Comparison of ENCODE assay signal across 1 cellular context in the genomic region with DNA sequence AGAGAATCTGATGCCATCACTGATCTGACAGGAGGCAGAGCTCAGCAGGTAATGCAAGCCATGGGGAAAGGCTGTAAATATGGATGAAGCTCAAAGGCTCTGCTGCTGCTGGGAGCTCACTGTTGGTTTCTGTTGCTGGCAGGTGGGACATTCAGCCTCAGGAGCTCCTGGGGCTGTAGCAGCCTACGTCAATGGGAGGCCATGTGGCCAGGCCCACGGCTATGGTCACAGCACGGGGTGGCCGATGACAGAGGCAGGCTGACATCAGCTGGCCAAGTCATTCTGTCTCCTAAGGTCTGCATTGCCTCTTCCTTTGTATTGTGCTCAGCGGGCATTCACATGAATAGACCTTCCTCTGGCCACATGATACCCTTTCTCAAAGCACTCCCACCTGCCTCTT.
TF ChIP-seq lines count a peak whose summit lies in the region.

No MANE protein-coding gene starts in this region.

TF ChIP-seq in GM23338, 12 proteins besides CTCF, POLR2A, EP300 and RAD21 (continued from another document):
- TF ChIP-seq, protein P1, sequence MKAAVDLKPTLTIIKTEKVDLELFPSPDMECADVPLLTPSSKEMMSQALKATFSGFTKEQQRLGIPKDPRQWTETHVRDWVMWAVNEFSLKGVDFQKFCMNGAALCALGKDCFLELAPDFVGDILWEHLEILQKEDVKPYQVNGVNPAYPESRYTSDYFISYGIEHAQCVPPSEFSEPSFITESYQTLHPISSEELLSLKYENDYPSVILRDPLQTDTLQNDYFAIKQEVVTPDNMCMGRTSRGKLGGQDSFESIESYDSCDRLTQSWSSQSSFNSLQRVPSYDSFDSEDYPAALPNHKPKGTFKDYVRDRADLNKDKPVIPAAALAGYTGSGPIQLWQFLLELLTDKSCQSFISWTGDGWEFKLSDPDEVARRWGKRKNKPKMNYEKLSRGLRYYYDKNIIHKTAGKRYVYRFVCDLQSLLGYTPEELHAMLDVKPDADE (IDR thresholded peaks at IDR 0.05): no peak
TF ChIP-seq in GM23338: peak in this region for 0.
